In genomic region chr3:116473602-116474001, GRCh38 we compare ENCODE assay signal across 19 cellular contexts. TPM values are rescaled to one million over a fixed set of nuclear protein-coding genes. Genes with fewer than 3 reads are reported as not detected.
DNase-seq lines count a peak whose midpoint lies in the region; ATAC-seq and TF ChIP-seq lines count a peak whose summit lies in the region.
"Had no signal": no experiment of that assay in that cellular context is flagged by ENCODE, and none has a peak within 500 bp of the region (broad histone marks: within the 10 kb centered on the region; RNA-seq: fewer than 3 reads in every experiment).

No MANE protein-coding gene starts in this region.

- POLR2A ChIA-PET in A673 (lab: Charles Lee; ENCODE audit: low non-redundant PET) = no interaction called here

- CTCF ChIA-PET in A673 (lab: Charles Lee) = no interaction called here

- ATAC-seq in HG03432 (IDR thresholded peaks at IDR 0.05; ENCODE audit: unreplicated experiment) = no peak
- ATAC-seq: activated CD4-positive, CD25-positive, alpha-beta regulatory T cell treated with anti-CD3 and anti-CD28 coated beads, Interleukin-2, amount 50 U/mL, for 24 hours; body of pancreas; left ventricle myocardium superior had no signal

- BruUV-seq in A673 (replicated peaks; lab: Mats Ljungman, UMichigan) = no TSS peak

- intact Hi-C loops in A673 (cut with micrococcal nuclease; ENCODE audit: unreplicated experiment) = no loop called here

- no peaks in the 10 kb centered on the region for H3K36me3 ChIP-seq in A673 (ENCODE audit: insufficient read depth, low read length, poor library complexity, severe bottlenecking)
- H3K36me3 ChIP-seq: colonic mucosa, neutrophil, uterus had no signal

- TF ChIP-seq CTCF in A673 (conservative IDR thresholded peaks at IDR 0.05; ENCODE audit: low read depth, low read length) = no peak

- no peak overlapping the region for H3K4me3 ChIP-seq in A673 (ENCODE audit: low read depth, low read length, poor library complexity, severe bottlenecking)
- H3K4me3 ChIP-seq: body of pancreas, colonic mucosa, uterus had no signal

- peaks cover 2% of the 10 kb centered on the region for H3K9me3 ChIP-seq in A673 (ENCODE audit: low read depth, low read length, poor library complexity, severe bottlenecking)
- H3K9me3 ChIP-seq: body of pancreas, colonic mucosa, neutrophil, uterus had no signal

- H3K27ac ChIP-seq in A673 (ENCODE audit: low read depth, low read length, poor library complexity, severe bottlenecking) = no peak overlapping the region
- H3K27ac ChIP-seq: body of pancreas, colonic mucosa, neutrophil, uterus had no signal

- DNase-seq in A673 (ENCODE audit: low spot score) (peak; percentile 12), DMS53 (lab: John Stamatoyannopoulos, UW) (peak; percentile 59), astrocyte of the hippocampus (ENCODE audit: low read depth, low spot score) (peak; percentile 41), iris pigment epithelial cell (ENCODE audit: low read depth) (peak; percentile 18), SKM-1 (lab: John Stamatoyannopoulos, UW; ENCODE audit: unreplicated experiment) (no peak)
- no peak for DNase-seq in stimulated activated CD4-positive, alpha-beta T cell treated with anti-CD3 and anti-CD28 coated beads, Interleukin-12 subunit alpha, Interleukin-12 subunit beta, amount 100 ng/mL, for 4 hours
- DNase-seq in stimulated activated CD4-positive, alpha-beta T cell treated with anti-CD3 and anti-CD28 coated beads, Interleukin-4, amount 100 ng/mL, for 1 hour = no peak
- DNase-seq: AML-193, body of pancreas, colonic mucosa, Kasumi-1, left ventricle myocardium superior, T1000, uterus had no signal

- H3K27me3 ChIP-seq in A673 (replicated peaks; ENCODE audit: insufficient read depth, low read depth, low read length, poor library complexity) = no peaks in the 10 kb centered on the region
- H3K27me3 ChIP-seq: body of pancreas, colonic mucosa, neutrophil, uterus had no signal

- no peaks in the 10 kb centered on the region for H3K4me1 ChIP-seq in A673 (ENCODE audit: insufficient read depth, low read length, poor library complexity, severe bottlenecking)
- H3K4me1 ChIP-seq: body of pancreas, colonic mucosa, uterus had no signal

RNA-seq across cellular contexts. Expression of gene LSAMP, which starts 28.3 kb away (rescaled TPM):
- total RNA-seq in A673 (2021) = 10.1 and 12.5 TPM in 2 replicates
- total RNA-seq: activated CD8-positive, alpha-beta memory T cell treated with anti-CD3 and anti-CD28 coated beads for 36 hours; endothelial cell of umbilical vein had no signal

Comparison
In these comparisons a context has a peak if more than half of its experiments do, and no peak if none do; other contexts are left out.
1. DNase-seq: peak in A673 (single experiment), DMS53 (single experiment), astrocyte of the hippocampus (single experiment) and iris pigment epithelial cell (single experiment); none in stimulated activated CD4-positive, alpha-beta T cell treated with anti-CD3 and anti-CD28 coated beads, Interleukin-12 subunit alpha, Interleukin-12 subunit beta, amount 100 ng/mL, for 4 hours (single experiment), SKM-1 (single experiment) and stimulated activated CD4-positive, alpha-beta T cell treated with anti-CD3 and anti-CD28 coated beads, Interleukin-4, amount 100 ng/mL, for 1 hour (single experiment).